ENCODE assay signal across 15 cellular contexts in the genomic region with DNA sequence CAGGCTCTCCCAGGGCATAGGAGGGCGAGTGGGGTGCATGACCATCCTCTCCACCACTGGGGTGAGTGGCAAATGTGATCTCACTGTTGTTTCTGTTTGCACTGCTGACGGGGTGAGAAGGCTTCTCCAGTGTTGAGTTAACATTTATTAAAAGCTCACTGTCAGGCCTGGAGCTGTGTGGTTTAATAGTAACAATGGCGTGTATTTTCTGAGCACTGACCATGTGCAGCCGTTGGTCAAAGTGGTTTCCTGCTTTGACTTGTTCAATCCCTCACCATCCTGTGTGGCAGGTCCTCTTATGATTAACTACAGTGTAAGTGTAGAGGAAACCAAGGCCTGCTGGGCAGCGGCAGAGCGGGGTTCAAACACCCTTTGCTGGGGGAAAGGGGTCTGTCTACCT. TPM values are rescaled to one million over a fixed set of nuclear protein-coding genes. Genes with fewer than 3 reads are reported as not detected.
DNase-seq lines count a peak whose midpoint lies in the region; ATAC-seq and TF ChIP-seq lines count a peak whose summit lies in the region.
"Had no signal": no experiment of that assay in that cellular context is flagged by ENCODE, and none has a peak within 500 bp of the region (broad histone marks: within the 10 kb centered on the region; RNA-seq: fewer than 3 reads in every experiment).

No MANE protein-coding gene starts in this region.

- H4K20me1 ChIP-seq in BLaER1 treated with 17β-estradiol and CSF1 and Interleukin-3, amounts not matched to agents 10 nM and 100 nM, result peaks cover 0 to 45% (median 17%) of the 10 kb centered on the region in 11 experiments; a peak in 15 of 22 replicates

- H3K9me3 Mint-ChIP-seq in mesothelial cell of epicardium, result no peaks in the 10 kb centered on the region

- no peak overlapping the region for H3K4me3 Mint-ChIP-seq in mesothelial cell of epicardium

- no peak for TF ChIP-seq EP300 in gastroesophageal sphincter (IDR thresholded peaks at IDR 0.05)

- ATAC-seq in GM19463 (IDR thresholded peaks at IDR 0.05; ENCODE audit: unreplicated experiment), result peak; percentile 45
- ATAC-seq in HG03354 (IDR thresholded peaks at IDR 0.05; ENCODE audit: poor library complexity, severe bottlenecking, unreplicated experiment), result peak; percentile 39
- no peak for ATAC-seq in gastroesophageal sphincter
- ATAC-seq: HCT116, K562, left lobe of liver had no signal

- WGBS in gastroesophageal sphincter (ENCODE audit: low coverage in 1 of 2), 2 donors, result 37% methylated on average over 3 of the region's 6 CpGs; no CpG with 5 or more reads in 1 of the 2 donors

- no peak for TF ChIP-seq POLR2A in gastroesophageal sphincter (IDR thresholded peaks at IDR 0.05)

- no peak overlapping the region for H3K27ac Mint-ChIP-seq in mesothelial cell of epicardium

- no peak for TF ChIP-seq CTCF in gastroesophageal sphincter (IDR thresholded peaks at IDR 0.05)
- TF ChIP-seq CTCF in mesothelial cell of epicardium (IDR thresholded peaks at IDR 0.05; ENCODE audit: unreplicated experiment), result no peak

- peaks cover 41 to 53% (median 45%) of the 10 kb centered on the region in 11 experiments for H3K27me3 ChIP-seq in BLaER1 treated with 17β-estradiol and CSF1 and Interleukin-3, amounts not matched to agents 10 nM and 100 nM
- no peaks in the 10 kb centered on the region for H3K27me3 ChIP-seq in gastroesophageal sphincter
- H3K27me3 ChIP-seq: ascending aorta had no signal

- H3K36me3 ChIP-seq in BLaER1 treated with 17β-estradiol and CSF1 and Interleukin-3, amounts not matched to agents 10 nM and 100 nM, result no peaks in the 10 kb centered on the region
- H3K36me3 ChIP-seq in gastroesophageal sphincter, result peaks cover 0 to 11% of the 10 kb centered on the region in 2 donors
- H3K36me3 ChIP-seq: ascending aorta, prostate gland had no signal

- H3K4me1 ChIP-seq in BLaER1 treated with 17β-estradiol and CSF1 and Interleukin-3, amounts not matched to agents 10 nM and 100 nM, result peaks cover 21 to 60% (median 50%) of the 10 kb centered on the region in 10 experiments
- peaks cover 0 to 90% (median 26%) of the 10 kb centered on the region in 3 donors for H3K4me1 ChIP-seq in gastroesophageal sphincter

- H3K4me3 ChIP-seq in BLaER1 treated with 17β-estradiol and CSF1 and Interleukin-3, amounts not matched to agents 10 nM and 100 nM, result no peak overlapping the region
- H3K4me3 ChIP-seq in gastroesophageal sphincter, result no peak overlapping the region
- H3K4me3 ChIP-seq: ascending aorta, K562, prostate gland had no signal

- H3K9ac ChIP-seq in BLaER1 treated with 17β-estradiol and CSF1 and Interleukin-3, amounts not matched to agents 10 nM and 100 nM, result no peak overlapping the region

- H3K27me3 Mint-ChIP-seq in mesothelial cell of epicardium (ENCODE audit: low read depth), result peaks cover 30% of the 10 kb centered on the region

- no peaks in the 10 kb centered on the region for H3K36me3 Mint-ChIP-seq in mesothelial cell of epicardium

- H3K4me2 ChIP-seq in BLaER1 treated with 17β-estradiol and CSF1 and Interleukin-3, amounts not matched to agents 10 nM and 100 nM, result peak overlapping the region in 9 of 11 experiments; percentile 24 to 90 (median 79); a peak in 18 of 22 replicates

- intact Hi-C loops in posterior cingulate gyrus (cut with DNase I), result no loop called here

- peaks cover 30% of the 10 kb centered on the region for H3K4me1 Mint-ChIP-seq in mesothelial cell of epicardium

- no peaks in the 10 kb centered on the region for H3K9me3 ChIP-seq in BLaER1 treated with 17β-estradiol and CSF1 and Interleukin-3, amounts not matched to agents 10 nM and 100 nM (replicated peaks in 1 of 11)
- H3K9me3 ChIP-seq in gastroesophageal sphincter, result no peaks in the 10 kb centered on the region
- H3K9me3 ChIP-seq: ascending aorta, prostate gland had no signal

- DNase-seq in mesothelial cell of epicardium (ENCODE audit: low spot score in 2 of 2, unreplicated experiment in 2 of 2) (no peak), posterior cingulate gyrus (no peak), EL (no peak), DMS79 (lab: John Stamatoyannopoulos, UW) (no peak)
- DNase-seq: NCI-H446 had no signal

- H3K27ac ChIP-seq in BLaER1 treated with 17β-estradiol and CSF1 and Interleukin-3, amounts not matched to agents 10 nM and 100 nM, result no peak overlapping the region
- H3K27ac ChIP-seq in gastroesophageal sphincter, result peak overlapping the region in 3 of 4 donors; percentile 73 to 99 (median 98)

RNA-seq across cellular contexts. Expression of a gene that starts 4.4 kb away (rescaled TPM):
- total RNA-seq in gastroesophageal sphincter (10 to 100 TPM; 36.9 to 70.9 (median 55.3) TPM), mesothelial cell of epicardium (0.67 to 0.84 TPM (median 0.82 TPM) in 3 replicates)
- total RNA-seq: T-helper 2 cell treated with Interferon-gamma antibody and Interleukin-4, amounts not matched to agents 100 ng/mL and 5 ng/mL, for 36 hours had no signal

Comparison
In these comparisons a context has a peak if more than half of its experiments do, and no peak if none do; other contexts are left out.
1. H3K27ac ChIP-seq: peak in gastroesophageal sphincter (3 of 4); none in BLaER1 treated with 17β-estradiol and CSF1 and Interleukin-3, amounts not matched to agents 10 nM and 100 nM (0 of 11).
2. RNA of a gene that starts 4.4 kb away (total RNA-seq): 36.9 to 70.9 TPM in gastroesophageal sphincter; 0.67 to 0.84 TPM in mesothelial cell of epicardium; every median in the first group is over 10 times any median in the second.